Comparison of ENCODE assay signal across 16 cellular contexts in genomic region chrX:40058719-40059118, GRCh38. TPM values are rescaled to one million over a fixed set of nuclear protein-coding genes. Genes with fewer than 3 reads are reported as not detected.
DNase-seq lines count a peak whose midpoint lies in the region; ATAC-seq and TF ChIP-seq lines count a peak whose summit lies in the region.
"Had no signal": no experiment of that assay in that cellular context is flagged by ENCODE, and none has a peak within 500 bp of the region (broad histone marks: within the 10 kb centered on the region; RNA-seq: fewer than 3 reads in every experiment).

No MANE protein-coding gene starts in this region.

- peaks cover 73% of the 10 kb centered on the region for H3K36me3 Mint-ChIP-seq in CD8-positive, alpha-beta T cell

- CTCF ChIA-PET in SK-N-SH (lab: Yijun Ruan, JAX): no interaction called here
- CTCF ChIA-PET in CD8-positive, alpha-beta T cell (lab: Charles Lee): no interaction called here

- peaks cover 0 to 13% of the 10 kb centered on the region in 2 experiments; a peak in 1 of 4 replicates for H3K4me1 ChIP-seq in SK-N-SH (ENCODE audit: control insufficient read depth in 1 of 2, insufficient read depth in 2 of 2, low read depth in 1 of 2, low read length in 1 of 2)
- H3K4me1 ChIP-seq in CD8-positive, alpha-beta T cell (ENCODE audit: insufficient read depth, low read length): peaks cover 32% of the 10 kb centered on the region
- H3K4me1 ChIP-seq: SJCRH30 had no signal

- TF ChIP-seq CTCF in SK-N-SH (IDR thresholded peaks at IDR 0.05): no peak
- TF ChIP-seq CTCF in CD8-positive, alpha-beta T cell (IDR thresholded peaks at IDR 0.05): no peak

- no peak overlapping the region for H3K4me3 ChIP-seq in SK-N-SH (ENCODE audit: low read depth in 2 of 2, low read length in 1 of 2)
- no peak overlapping the region for H3K4me3 ChIP-seq in CD8-positive, alpha-beta T cell (ENCODE audit: low read depth, low read length)
- H3K4me3 ChIP-seq: GM23338, lung, SJCRH30 had no signal

- no peak overlapping the region for H3K9ac ChIP-seq in SK-N-SH

- no peaks in the 10 kb centered on the region; the same call in 1 of the 2 replicates for H3K79me2 ChIP-seq in SK-N-SH (ENCODE audit: insufficient read depth)

- TF ChIP-seq RAD21 in SK-N-SH (IDR thresholded peaks at IDR 0.05; ENCODE audit: low read length): no peak

- H3K27ac ChIP-seq in SK-N-SH (ENCODE audit: low read depth in 2 of 2, low read length in 1 of 2): no peak overlapping the region
- H3K27ac ChIP-seq in CD8-positive, alpha-beta T cell (ENCODE audit: low read depth, low read length): no peak overlapping the region
- H3K27ac ChIP-seq: SJCRH30 had no signal

- no peaks in the 10 kb centered on the region for H3F3A ChIP-seq in SK-N-SH (replicated peaks; ENCODE audit: insufficient read depth)

- H3K27ac Mint-ChIP-seq in CD8-positive, alpha-beta T cell: no peak overlapping the region
- H3K27ac Mint-ChIP-seq: activated CD8-positive, alpha-beta T cell treated with anti-CD3 and anti-CD28 coated beads for 36 hours; GM23338 had no signal

- 50% methylated on average over 6 of the region's 11 CpGs for WGBS in SK-N-SH (ENCODE audit: low lambda C conversion rate)

- ATAC-seq in GM21529 (IDR thresholded peaks at IDR 0.05; ENCODE audit: unreplicated experiment) (no peak), HG03135 (IDR thresholded peaks at IDR 0.05; ENCODE audit: unreplicated experiment) (no peak)
- no peak for ATAC-seq in CD8-positive, alpha-beta T cell
- ATAC-seq: activated CD8-positive, alpha-beta T cell treated with anti-CD3 and anti-CD28 coated beads for 36 hours; GM23338; stimulated activated naive CD8-positive, alpha-beta T cell treated with anti-CD3 and anti-CD28 coated beads, Interleukin-15, Interleukin-2, amounts not matched to agents 100 U/mL and 50 U/mL, for 24 hours had no signal

- peaks cover 35% of the 10 kb centered on the region for H3K4me1 Mint-ChIP-seq in CD8-positive, alpha-beta T cell (ENCODE audit: low read depth)

- intact Hi-C loops in CD8-positive, alpha-beta T cell (cut with DNase I, micrococcal nuclease): loop anchor here in 1 of 2 experiments (2.0 kb wide), 1 partner anchor 44 kb away; no protein-coding TSS in a partner anchor

- DNase-seq in DMS53 treated with DMSO at 0.1 percent for 48 hours (lab: John Stamatoyannopoulos, UW; ENCODE audit: unreplicated experiment): peak; percentile 84
- peak; percentile 6 for DNase-seq in NCI-H187 treated with DMSO at 0.1 percent for 48 hours (lab: John Stamatoyannopoulos, UW)
- DNase-seq in SHP77 treated with DMSO at 0.1 percent for 48 hours (lab: John Stamatoyannopoulos, UW): peak; percentile 52
- peak; percentile 25 for DNase-seq in midbrain (lab: John Stamatoyannopoulos, UW)
- DNase-seq in SK-N-SH: no peak
- DNase-seq in CD8-positive, alpha-beta T cell: no peak
- DNase-seq: activated CD8-positive, alpha-beta T cell treated with anti-CD3 and anti-CD28 coated beads for 36 hours; activated gamma-delta T cell treated with Interleukin-2 at 50 U/mL for 16 hours; MM.1S; NK-92 treated with Interleukin-12 subunit alpha and Interleukin-12 subunit beta, amount 100 ng/mL, for 24 hours; SJCRH30; stimulated activated naive CD8-positive, alpha-beta T cell treated with anti-CD3 and anti-CD28 coated beads, Interleukin-15, Interleukin-2, amounts not matched to agents 100 U/mL and 50 U/mL, for 24 hours had no signal

- no peaks in the 10 kb centered on the region for H3K9me3 Mint-ChIP-seq in CD8-positive, alpha-beta T cell
- H3K9me3 Mint-ChIP-seq: activated CD8-positive, alpha-beta T cell treated with anti-CD3 and anti-CD28 coated beads for 36 hours had no signal

- POLR2A ChIA-PET in SK-N-SH (lab: Yijun Ruan, JAX): no interaction called here
- POLR2A ChIA-PET in CD8-positive, alpha-beta T cell (lab: Charles Lee): interaction anchor here (0.7 kb wide), 1 partner anchor 95 kb away, joined by 3 read pairs; no protein-coding TSS in a partner anchor

- H3K9me2 ChIP-seq in SK-N-SH: no peaks in the 10 kb centered on the region

- no peaks in the 10 kb centered on the region for H3K9me3 ChIP-seq in SK-N-SH
- no peaks in the 10 kb centered on the region for H3K9me3 ChIP-seq in CD8-positive, alpha-beta T cell (ENCODE audit: low read length)
- H3K9me3 ChIP-seq: SJCRH30 had no signal

- H2AFZ ChIP-seq in SK-N-SH (ENCODE audit: low read depth): no peak overlapping the region
- H2AFZ ChIP-seq: GM23338 had no signal

- peaks cover 4% of the 10 kb centered on the region; the same call in 1 of the 2 replicates for H4K20me1 ChIP-seq in SK-N-SH (ENCODE audit: insufficient read depth)

- peaks cover 10% of the 10 kb centered on the region; the same call in 1 of the 2 replicates for H3K27me3 ChIP-seq in SK-N-SH (ENCODE audit: insufficient read depth)
- no peaks in the 10 kb centered on the region for H3K27me3 ChIP-seq in CD8-positive, alpha-beta T cell (ENCODE audit: insufficient read depth, low read length)
- H3K27me3 ChIP-seq: SJCRH30 had no signal

- H3K4me3 Mint-ChIP-seq in CD8-positive, alpha-beta T cell: no peak overlapping the region
- H3K4me3 Mint-ChIP-seq: activated CD8-positive, alpha-beta T cell treated with anti-CD3 and anti-CD28 coated beads for 36 hours; GM23338 had no signal

- TF ChIP-seq EP300 in SK-N-SH (IDR thresholded peaks at IDR 0.05; ENCODE audit: borderline replicate concordance in 1 of 2, low read depth in 1 of 2, low read length in 1 of 2): no peak

- peaks cover 13 to 47% of the 10 kb centered on the region in 2 experiments for H3K36me3 ChIP-seq in SK-N-SH (replicated peaks in 1 of 2; ENCODE audit: control insufficient read depth in 1 of 2, insufficient read depth in 2 of 2, low read length in 1 of 2)
- H3K36me3 ChIP-seq in CD8-positive, alpha-beta T cell (ENCODE audit: insufficient read depth, low read length): peaks cover 40% of the 10 kb centered on the region

- no peak overlapping the region for H3K4me2 ChIP-seq in SK-N-SH
- H3K4me2 ChIP-seq: GM23338 had no signal

- no peaks in the 10 kb centered on the region for H3K27me3 Mint-ChIP-seq in CD8-positive, alpha-beta T cell (ENCODE audit: low read depth)
- H3K27me3 Mint-ChIP-seq: activated CD8-positive, alpha-beta T cell treated with anti-CD3 and anti-CD28 coated beads for 36 hours had no signal

TF ChIP-seq in SK-N-SH, 30 proteins besides CTCF, POLR2A, EP300 and RAD21:
- TF ChIP-seq POLR2AphosphoS5 (IDR thresholded peaks at IDR 0.05; ENCODE audit: low read depth, low read length): no peak
- TF ChIP-seq RFX5 (IDR thresholded peaks at IDR 0.05; ENCODE audit: low read length): no peak
- no peak for TF ChIP-seq MAX (IDR thresholded peaks at IDR 0.05; ENCODE audit: low read depth)
- no peak for TF ChIP-seq TCF12 (IDR thresholded peaks at IDR 0.05)
- no peak for TF ChIP-seq MEF2A (IDR thresholded peaks at IDR 0.05; ENCODE audit: borderline replicate concordance, low read depth)
- TF ChIP-seq RCOR1 (IDR thresholded peaks at IDR 0.05; ENCODE audit: low read length): no peak
- TF ChIP-seq USF1 (IDR thresholded peaks at IDR 0.05; ENCODE audit: borderline replicate concordance, low read depth): no peak
- no peak for TF ChIP-seq NRF1 (IDR thresholded peaks at IDR 0.05; ENCODE audit: low read depth, low read length)
- TF ChIP-seq JUND (IDR thresholded peaks at IDR 0.05): no peak
- no peak for TF ChIP-seq RXRA (IDR thresholded peaks at IDR 0.05; ENCODE audit: borderline replicate concordance, low read depth)
- no peak for TF ChIP-seq EZH2phosphoT487 (IDR thresholded peaks at IDR 0.05; ENCODE audit: borderline replicate concordance, low read depth)
- TF ChIP-seq NFIC (IDR thresholded peaks at IDR 0.05; ENCODE audit: borderline replicate concordance): no peak
- TF ChIP-seq FOSL2 (IDR thresholded peaks at IDR 0.05; ENCODE audit: borderline replicate concordance, low read depth): no peak
- TF ChIP-seq USF2 (IDR thresholded peaks at IDR 0.05; ENCODE audit: borderline replicate concordance, low read depth, low read length): no peak
- TF ChIP-seq IRF3 (IDR thresholded peaks at IDR 0.05; ENCODE audit: low read depth, low read length): no peak
- TF ChIP-seq GABPA (IDR thresholded peaks at IDR 0.05; ENCODE audit: low read depth): no peak

RNA-seq across cellular contexts. Expression of gene BCOR, which starts 39.0 kb away (rescaled TPM):
- polyA plus RNA-seq in SK-N-SH (2012; rRNA removed): 6.9 and 8.8 TPM in 2 replicates
- 8.4 and 9.4 TPM in 2 replicates for polyA plus RNA-seq in SK-N-SH (2012; cell fraction: cytosol; rRNA removed)
- 19.4 and 21.9 TPM in 2 replicates for polyA plus RNA-seq in SK-N-SH (2012; cell fraction: nucleus; rRNA removed)
- 10 to 100 TPM; 35.5 to 38.5 TPM for total RNA-seq in CD8-positive, alpha-beta T cell

Comparison
In these comparisons a context has a peak if more than half of its experiments do, and no peak if none do; other contexts are left out.
1. DNase-seq: peak in DMS53 treated with DMSO at 0.1 percent for 48 hours (single experiment), NCI-H187 treated with DMSO at 0.1 percent for 48 hours (single experiment), SHP77 treated with DMSO at 0.1 percent for 48 hours (single experiment) and midbrain (single experiment); none in SK-N-SH (single experiment) and CD8-positive, alpha-beta T cell (0 of 7).